Comparison of ENCODE assay signal across 28 cellular contexts in the genomic region with DNA sequence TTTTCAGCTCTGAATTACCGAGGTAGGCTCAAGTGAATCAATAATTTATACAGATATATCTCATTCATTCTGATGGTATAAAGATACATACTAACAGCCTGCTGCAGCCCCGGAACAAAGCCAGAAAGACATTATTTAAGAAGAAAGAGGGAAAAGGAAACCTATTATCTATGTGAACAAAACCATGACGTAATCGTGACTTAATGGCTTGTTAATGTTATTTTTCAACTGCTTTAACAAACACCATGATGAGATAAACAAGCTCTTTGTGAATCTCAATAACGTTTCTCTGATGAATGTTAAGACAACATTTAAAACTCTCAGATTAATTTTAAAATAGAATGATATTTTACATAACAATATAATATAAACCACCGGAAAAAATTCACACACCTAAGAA.
"Had no signal": no experiment of that assay in that cellular context is flagged by ENCODE, and none has a peak within 500 bp of the region (broad histone marks: within the 10 kb centered on the region; RNA-seq: fewer than 3 reads in every experiment).

No MANE protein-coding gene starts in this region.

- H3K4me3 Mint-ChIP-seq: mesothelial cell of epicardium; naive B cell; natural killer cell treated with Interleukin-12 subunit alpha and Interleukin-12 subunit beta and Interleukin-15 and Interleukin-18, amount 100 ng/mL, for 72 hours; neural crest cell; stimulated activated effector memory CD8-positive, alpha-beta T cell treated with anti-CD3 and anti-CD28 coated beads, Interleukin-12 subunit alpha, Interleukin-12 subunit beta, amount 100 ng/mL, for 72 hours had no signal

- H3K4me2 ChIP-seq: hepatocyte, smooth muscle cell had no signal

- H3K4me3 ChIP-seq: esophagus muscularis mucosa, gastroesophageal sphincter, heart left ventricle, hepatocyte, left lung, mucosa of descending colon, smooth muscle cell, stomach, thyroid gland, vagina had no signal

- H3K9me3 Mint-ChIP-seq: mesothelial cell of epicardium; naive B cell; natural killer cell treated with Interleukin-12 subunit alpha and Interleukin-12 subunit beta and Interleukin-15 and Interleukin-18, amount 100 ng/mL, for 72 hours; neural crest cell; stimulated activated effector memory CD8-positive, alpha-beta T cell treated with anti-CD3 and anti-CD28 coated beads, Interleukin-12 subunit alpha, Interleukin-12 subunit beta, amount 100 ng/mL, for 72 hours had no signal

- H3K4me1 Mint-ChIP-seq: naive B cell; neural crest cell; stimulated activated effector memory CD8-positive, alpha-beta T cell treated with anti-CD3 and anti-CD28 coated beads, Interleukin-12 subunit alpha, Interleukin-12 subunit beta, amount 100 ng/mL, for 72 hours had no signal

- H3K27ac ChIP-seq: esophagus muscularis mucosa, foreskin keratinocyte, gastroesophageal sphincter, heart left ventricle, hepatocyte, left lung, parathyroid adenoma, stomach, thyroid gland, vagina had no signal

- H3K27me3 ChIP-seq: esophagus muscularis mucosa, foreskin keratinocyte, gastroesophageal sphincter, heart left ventricle, hepatocyte, left lung, stomach, thyroid gland, vagina had no signal

- H3K9ac ChIP-seq: parathyroid adenoma had no signal

- H3K79me2 ChIP-seq: hepatocyte, parathyroid adenoma had no signal

- H3K27ac Mint-ChIP-seq: mesothelial cell of epicardium; naive B cell; natural killer cell treated with Interleukin-12 subunit alpha and Interleukin-12 subunit beta and Interleukin-15 and Interleukin-18, amount 100 ng/mL, for 72 hours; progenitor cell of endocrine pancreas; stimulated activated effector memory CD8-positive, alpha-beta T cell treated with anti-CD3 and anti-CD28 coated beads, Interleukin-12 subunit alpha, Interleukin-12 subunit beta, amount 100 ng/mL, for 72 hours had no signal

- H3K36me3 ChIP-seq: esophagus muscularis mucosa, gastroesophageal sphincter, left lung, stomach, thyroid gland, vagina had no signal

- H3K27me3 Mint-ChIP-seq: naive B cell, progenitor cell of endocrine pancreas had no signal

- H3K36me3 Mint-ChIP-seq: mesothelial cell of epicardium; naive B cell; natural killer cell treated with Interleukin-12 subunit alpha and Interleukin-12 subunit beta and Interleukin-15 and Interleukin-18, amount 100 ng/mL, for 72 hours; stimulated activated effector memory CD8-positive, alpha-beta T cell treated with anti-CD3 and anti-CD28 coated beads, Interleukin-12 subunit alpha, Interleukin-12 subunit beta, amount 100 ng/mL, for 72 hours had no signal

- DNase-seq: dermis blood vessel endothelial cell; effector memory CD4-positive, alpha-beta T cell; foreskin keratinocyte; heart left ventricle; left cardiac atrium; left lung; mesenchymal stem cell; mucosa of descending colon; naive B cell; stimulated activated CD4-positive, alpha-beta T cell treated with anti-CD3 and anti-CD28 coated beads, Interleukin-12 subunit alpha, Interleukin-12 subunit beta, amount 100 ng/mL, for 4 hours; stimulated activated CD4-positive, alpha-beta T cell treated with anti-CD3 and anti-CD28 coated beads, Interleukin-2, amount 100 ng/mL, for 24 hours; stimulated activated CD4-positive, alpha-beta T cell treated with anti-CD3 and anti-CD28 coated beads, Interleukin-4, amount 100 ng/mL, for 24 hours; stimulated activated naive CD4-positive, alpha-beta T cell treated with Interleukin-2 at 50 U/mL for 16 hours; stomach; thyroid gland; trophoblast cell had no signal

- H3K4me1 ChIP-seq: esophagus muscularis mucosa, foreskin keratinocyte, gastroesophageal sphincter, heart left ventricle, left lung, parathyroid adenoma, stomach, thyroid gland, vagina had no signal

- ATAC-seq: foreskin keratinocyte; gastroesophageal sphincter; heart left ventricle; left cardiac atrium; left lung; mucosa of descending colon; natural killer cell treated with Interleukin-12 subunit alpha and Interleukin-12 subunit beta and Interleukin-15 and Interleukin-18, amount 100 ng/mL, for 72 hours; sciatic nerve; stimulated activated effector memory CD8-positive, alpha-beta T cell treated with anti-CD3 and anti-CD28 coated beads, Interleukin-12 subunit alpha, Interleukin-12 subunit beta, amount 100 ng/mL, for 72 hours had no signal

- H2AFZ ChIP-seq: hepatocyte, parathyroid adenoma had no signal

- H3K9me3 ChIP-seq: esophagus muscularis mucosa, gastroesophageal sphincter, heart left ventricle, left lung, mucosa of descending colon, stomach, thyroid gland, vagina had no signal
